Comparison of ENCODE assay signal across 2 cellular contexts in genomic region chr2:114937366-114937930, GRCh38.
TF ChIP-seq lines count a peak whose summit lies in the region.

No MANE protein-coding gene starts in this region.

TF ChIP-seq in HepG2, 621 proteins besides CTCF, POLR2A, EP300 and RAD21:
- TF ChIP-seq, protein P1, sequence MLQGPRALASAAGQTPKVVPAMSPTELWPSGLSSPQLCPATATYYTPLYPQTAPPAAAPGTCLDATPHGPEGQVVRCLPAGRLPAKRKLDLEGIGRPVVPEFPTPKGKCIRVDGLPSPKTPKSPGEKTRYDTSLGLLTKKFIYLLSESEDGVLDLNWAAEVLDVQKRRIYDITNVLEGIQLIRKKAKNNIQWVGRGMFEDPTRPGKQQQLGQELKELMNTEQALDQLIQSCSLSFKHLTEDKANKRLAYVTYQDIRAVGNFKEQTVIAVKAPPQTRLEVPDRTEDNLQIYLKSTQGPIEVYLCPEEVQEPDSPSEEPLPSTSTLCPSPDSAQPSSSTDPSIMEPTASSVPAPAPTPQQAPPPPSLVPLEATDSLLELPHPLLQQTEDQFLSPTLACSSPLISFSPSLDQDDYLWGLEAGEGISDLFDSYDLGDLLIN (CRISPR knock-in tag; IDR thresholded peaks at IDR 0.05; ENCODE audit: borderline replicate concordance), result no peak
- TF ChIP-seq GTF3A (CRISPR knock-in tag; conservative IDR thresholded peaks at IDR 0.05), result peak; percentile 100
TF ChIP-seq in HepG2: peak in this region for 1.

TF ChIP-seq in H1, 55 proteins besides CTCF, POLR2A, EP300 and RAD21 (continued from another document):
- TF ChIP-seq, protein P2, sequence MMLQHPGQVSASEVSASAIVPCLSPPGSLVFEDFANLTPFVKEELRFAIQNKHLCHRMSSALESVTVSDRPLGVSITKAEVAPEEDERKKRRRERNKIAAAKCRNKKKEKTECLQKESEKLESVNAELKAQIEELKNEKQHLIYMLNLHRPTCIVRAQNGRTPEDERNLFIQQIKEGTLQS (IDR thresholded peaks at IDR 0.05; ENCODE audit: insufficient read depth, low read depth, low read length), result no peak
TF ChIP-seq in H1: peak in this region for 1.
